Comparison of ENCODE assay signal across 28 cellular contexts in genomic region chr20:15496501-15497039, GRCh38.
"Had no signal": no experiment of that assay in that cellular context is flagged by ENCODE, and none has a peak within 500 bp of the region (broad histone marks: within the 10 kb centered on the region; RNA-seq: fewer than 3 reads in every experiment).

No MANE protein-coding gene starts in this region.

- H3K36me3 ChIP-seq: breast epithelium, esophagus muscularis mucosa, heart right ventricle, neutrophil, sigmoid colon, thoracic aorta, WERI-Rb-1 had no signal

- H3K36me3 Mint-ChIP-seq: activated CD4-positive, alpha-beta memory T cell treated with anti-CD3 and anti-CD28 coated beads for 36 hours; stimulated activated effector memory CD8-positive, alpha-beta T cell treated with anti-CD3 and anti-CD28 coated beads, Interleukin-12 subunit alpha, Interleukin-12 subunit beta, amount 100 ng/mL, for 72 hours had no signal

- DNase-seq: activated CD4-positive, alpha-beta memory T cell treated with anti-CD3 and anti-CD28 coated beads for 36 hours; activated CD4-positive, alpha-beta T cell treated with anti-CD3 and anti-CD28 coated beads, Interleukin-2, amount 10 ng/mL, durations not matched to agents 24 days and 14 days; activated CD4-positive, CD25-positive, alpha-beta regulatory T cell treated with anti-CD3 and anti-CD28 coated beads, Interleukin-2, amount 50 U/mL, for 72 hours; activated CD8-positive, alpha-beta memory T cell treated with anti-CD3 and anti-CD28 coated beads, Interleukin-2, amount 50 U/mL, for 4 hours; activated gamma-delta T cell treated with Interleukin-2 at 50 U/mL for 16 hours; activated naive CD4-positive, alpha-beta T cell treated with anti-CD3 and anti-CD28 coated beads, Interleukin-2, amount 50 U/mL, for 16 hours; activated T-cell treated with anti-CD3 and anti-CD28 coated beads, Interleukin-2, amount 50 U/mL, for 1 hour; amniotic stem cell; central memory CD4-positive, alpha-beta T cell; foreskin keratinocyte; heart right ventricle; islet precursor cell; left ventricle myocardium superior; sigmoid colon; small intestine; stimulated activated CD4-positive, alpha-beta T cell treated with anti-CD3 and anti-CD28 coated beads, Interleukin-4, amount 100 ng/mL, for 24 hours; T1000; trophoblast cell; WERI-Rb-1 had no signal

- H3K27ac ChIP-seq: breast epithelium, esophagus muscularis mucosa, foreskin keratinocyte, heart right ventricle, neutrophil, thoracic aorta, WERI-Rb-1 had no signal

- H3K4me3 Mint-ChIP-seq: activated CD4-positive, alpha-beta memory T cell treated with anti-CD3 and anti-CD28 coated beads for 36 hours; activated CD4-positive, alpha-beta T cell treated with anti-CD3 and anti-CD28 coated beads, Interleukin-2, amount 10 ng/mL, durations not matched to agents 24 days and 14 days; activated T-helper 17 cell treated with anti-CD3 and anti-CD28 coated beads, Interleukin-2, amount 50 U/mL, for 72 hours; dendritic cell treated with granulocyte-macrophage colony-stimulating factor and Interleukin-4, amounts not matched to agents 40 ng/mL and 50 ng/mL, for 4 days; nephron; stimulated activated effector memory CD8-positive, alpha-beta T cell treated with anti-CD3 and anti-CD28 coated beads, Interleukin-12 subunit alpha, Interleukin-12 subunit beta, amount 100 ng/mL, for 72 hours; stimulated activated naive CD8-positive, alpha-beta T cell treated with anti-CD3 and anti-CD28 coated beads, Interleukin-15, Interleukin-2, amounts not matched to agents 100 ng/mL and 50 ng/mL, for 24 hours had no signal

- H3K4me1 ChIP-seq: breast epithelium, esophagus muscularis mucosa, foreskin keratinocyte, heart right ventricle had no signal

- H3K27me3 ChIP-seq: breast epithelium, esophagus muscularis mucosa, foreskin keratinocyte, heart right ventricle, neutrophil, sigmoid colon had no signal

- H3K27ac Mint-ChIP-seq: activated CD4-positive, alpha-beta memory T cell treated with anti-CD3 and anti-CD28 coated beads for 36 hours; activated CD4-positive, alpha-beta T cell treated with anti-CD3 and anti-CD28 coated beads, Interleukin-2, amount 10 ng/mL, durations not matched to agents 24 days and 14 days; activated T-helper 17 cell treated with anti-CD3 and anti-CD28 coated beads, Interleukin-2, amount 50 U/mL, for 72 hours; dendritic cell treated with granulocyte-macrophage colony-stimulating factor and Interleukin-4, amounts not matched to agents 40 ng/mL and 50 ng/mL, for 4 days; stimulated activated effector memory CD8-positive, alpha-beta T cell treated with anti-CD3 and anti-CD28 coated beads, Interleukin-12 subunit alpha, Interleukin-12 subunit beta, amount 100 ng/mL, for 72 hours; stimulated activated naive CD8-positive, alpha-beta T cell treated with anti-CD3 and anti-CD28 coated beads, Interleukin-15, Interleukin-2, amounts not matched to agents 100 ng/mL and 50 ng/mL, for 24 hours had no signal

- ATAC-seq: activated T-helper 17 cell treated with anti-CD3 and anti-CD28 coated beads, Interleukin-2, amount 50 U/mL, for 72 hours; foreskin keratinocyte; heart right ventricle; left ventricle myocardium superior; stimulated activated effector memory CD8-positive, alpha-beta T cell treated with anti-CD3 and anti-CD28 coated beads, Interleukin-12 subunit alpha, Interleukin-12 subunit beta, amount 100 ng/mL, for 72 hours had no signal

- H3K4me3 ChIP-seq: breast epithelium, esophagus muscularis mucosa, heart right ventricle, sigmoid colon, thoracic aorta had no signal

- H3K27me3 Mint-ChIP-seq: activated CD4-positive, alpha-beta memory T cell treated with anti-CD3 and anti-CD28 coated beads for 36 hours; activated CD4-positive, alpha-beta T cell treated with anti-CD3 and anti-CD28 coated beads, Interleukin-2, amount 10 ng/mL, durations not matched to agents 24 days and 14 days; activated T-helper 17 cell treated with anti-CD3 and anti-CD28 coated beads, Interleukin-2, amount 50 U/mL, for 72 hours; dendritic cell treated with granulocyte-macrophage colony-stimulating factor and Interleukin-4, amounts not matched to agents 40 ng/mL and 50 ng/mL, for 4 days had no signal

- H3K9me3 ChIP-seq: breast epithelium, esophagus muscularis mucosa, neutrophil, sigmoid colon, thoracic aorta had no signal

- H3K4me1 Mint-ChIP-seq: activated CD4-positive, alpha-beta T cell treated with anti-CD3 and anti-CD28 coated beads, Interleukin-2, amount 10 ng/mL, durations not matched to agents 24 days and 14 days; activated T-helper 17 cell treated with anti-CD3 and anti-CD28 coated beads, Interleukin-2, amount 50 U/mL, for 72 hours; nephron; stimulated activated effector memory CD8-positive, alpha-beta T cell treated with anti-CD3 and anti-CD28 coated beads, Interleukin-12 subunit alpha, Interleukin-12 subunit beta, amount 100 ng/mL, for 72 hours had no signal
